In the genomic region with DNA sequence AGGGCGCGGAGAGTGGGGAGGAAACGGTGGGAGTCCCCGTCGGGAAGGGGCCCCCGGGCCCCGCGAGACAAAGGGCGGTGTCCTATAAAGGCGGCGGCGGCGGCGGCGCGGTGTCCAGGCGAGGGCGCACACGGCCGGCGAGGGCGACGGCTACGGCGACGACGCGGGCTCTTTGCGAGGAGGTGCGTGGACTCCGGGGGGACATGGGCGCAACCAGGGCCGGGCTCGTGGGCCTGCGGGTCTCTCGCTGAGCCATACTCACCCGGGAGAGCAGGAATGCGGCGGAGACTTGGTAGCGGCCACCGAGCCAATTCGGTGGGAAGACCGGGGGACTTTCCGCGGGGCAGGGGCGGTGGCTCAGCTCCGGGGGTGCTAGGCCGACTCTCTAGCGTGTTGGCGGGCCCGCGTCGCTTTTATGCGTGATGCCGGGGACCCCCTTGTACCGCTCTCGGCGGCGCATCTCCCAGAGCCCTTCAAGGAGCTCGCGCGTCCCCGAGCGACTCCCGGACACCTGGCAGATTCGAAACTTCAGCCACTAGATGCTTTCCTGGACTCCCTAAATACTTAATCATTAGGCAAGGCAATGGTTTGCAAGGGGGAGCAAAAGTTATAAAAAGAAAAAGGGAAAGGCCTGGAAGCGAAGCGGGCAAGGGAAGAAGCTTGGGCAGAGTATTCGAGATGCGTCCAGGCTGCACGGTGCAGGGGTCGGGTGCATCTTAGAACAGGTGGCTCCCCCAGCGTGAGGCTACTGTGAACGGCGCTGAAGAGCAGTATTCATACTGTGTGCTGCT, we compare ENCODE assay signal across 8 cellular contexts. TPM values are rescaled to one million over a fixed set of nuclear protein-coding genes. Genes with fewer than 3 reads are reported as not detected.
A peak's percentile ranks its signal among the peaks of the same experiment; 100 is the strongest.
DNase-seq lines count a peak whose midpoint lies in the region; ATAC-seq, FAIRE-seq and TF ChIP-seq lines count a peak whose summit lies in the region.

No MANE protein-coding gene starts in this region.

- peaks cover 34% of the 10 kb centered on the region for H3K27me3 Mint-ChIP-seq in activated CD4-positive, alpha-beta T cell treated with anti-CD3 and anti-CD28 coated beads, Interleukin-2, amount 10 ng/mL, durations not matched to agents 24 days and 14 days

- no peaks in the 10 kb centered on the region for H3K9me3 Mint-ChIP-seq in activated CD4-positive, alpha-beta T cell treated with anti-CD3 and anti-CD28 coated beads, Interleukin-2, amount 10 ng/mL, durations not matched to agents 24 days and 14 days

- ATAC-seq in HG02759 (IDR thresholded peaks at IDR 0.05; ENCODE audit: unreplicated experiment) (peak; percentile 76), HepG2 (peak; percentile 95)

- H3K36me3 ChIP-seq in HepG2 (replicated peaks in 1 of 2; ENCODE audit: control insufficient read depth in 1 of 2, insufficient read depth in 2 of 2, low read length in 2 of 2) = no peaks in the 10 kb centered on the region
- H3K36me3 ChIP-seq in thymus (ENCODE audit: control insufficient read depth, insufficient read depth) = no peaks in the 10 kb centered on the region

- H3K36me3 Mint-ChIP-seq in activated CD4-positive, alpha-beta T cell treated with anti-CD3 and anti-CD28 coated beads, Interleukin-2, amount 10 ng/mL, durations not matched to agents 24 days and 14 days (ENCODE audit: low read depth) = no peaks in the 10 kb centered on the region

- POLR2A ChIA-PET in HepG2 (lab: Yijun Ruan, JAX) = no interaction called here

- BruUV-seq in HepG2 (replicated peaks; lab: Mats Ljungman, UMichigan) = no TSS peak

- H3K79me2 ChIP-seq in HepG2 (ENCODE audit: insufficient read depth, low read length) = no peaks in the 10 kb centered on the region

- H3K27ac ChIP-seq in HepG2 (ENCODE audit: extremely low read length, insufficient read depth, low read length) (no peak overlapping the region), thymus (ENCODE audit: low read depth) (no peak overlapping the region)

- no peak for FAIRE-seq in HepG2 (lab: Jason Lieb, UNC)

- peak; percentile 61 for DNase-seq in activated CD4-positive, alpha-beta T cell treated with anti-CD3 and anti-CD28 coated beads, Interleukin-2, amount 10 ng/mL, durations not matched to agents 24 days and 14 days
- DNase-seq in activated CD4-positive, alpha-beta T cell treated with anti-CD3 and anti-CD28 coated beads, Interleukin-2, amount 50 U/mL, for 4 hours = no peak
- DNase-seq in NOMO-1 (lab: John Stamatoyannopoulos, UW; ENCODE audit: unreplicated experiment in 2 of 2) (peak; percentile 27 to 61), cerebellum (ENCODE audit: low spot score) (peak; percentile 12), HepG2 (ENCODE audit: low spot score) (no peak), A172 (ENCODE audit: low spot score) (no peak)

- TF ChIP-seq EP300 in HepG2 (IDR thresholded peaks at IDR 0.05; ENCODE audit: low read depth in 2 of 2, low read length in 2 of 2) = no peak
- TF ChIP-seq EP300 in HepG2 (CRISPR knock-in tag; IDR thresholded peaks at IDR 0.05; ENCODE audit: borderline replicate concordance) = no peak

- H4K20me1 ChIP-seq in HepG2 (ENCODE audit: insufficient read depth, low read length) = no peaks in the 10 kb centered on the region

- H3K4me3 Mint-ChIP-seq in activated CD4-positive, alpha-beta T cell treated with anti-CD3 and anti-CD28 coated beads, Interleukin-2, amount 10 ng/mL, durations not matched to agents 24 days and 14 days = peak overlapping the region; percentile 75

- H3K4me1 ChIP-seq in HepG2 (ENCODE audit: insufficient read depth, low read length) (peaks cover 16% of the 10 kb centered on the region), thymus (ENCODE audit: control insufficient read depth, insufficient read depth, low read length) (peaks cover 2% of the 10 kb centered on the region)

- H3K27me3 ChIP-seq in HepG2 (ENCODE audit: control insufficient read depth in 1 of 2, insufficient read depth in 2 of 2, low read length in 2 of 2) (peaks cover 6 to 22% of the 10 kb centered on the region in 2 experiments; a peak in 4 of 5 replicates), thymus (ENCODE audit: control insufficient read depth, insufficient read depth) (no peaks in the 10 kb centered on the region)

- H3K27ac Mint-ChIP-seq in activated CD4-positive, alpha-beta T cell treated with anti-CD3 and anti-CD28 coated beads, Interleukin-2, amount 10 ng/mL, durations not matched to agents 24 days and 14 days = no peak overlapping the region

- no peak for TF ChIP-seq POLR2A in HepG2 (IDR thresholded peaks at IDR 0.05; ENCODE audit: insufficient read depth in 1 of 2, low read depth in 2 of 2, low read length in 2 of 2)

- intact Hi-C loops in activated CD4-positive, alpha-beta T cell treated with anti-CD3 and anti-CD28 coated beads, Interleukin-2, amount 10 ng/mL, durations not matched to agents 24 days and 14 days (cut with micrococcal nuclease) = no loop called here
- intact Hi-C loops in HepG2 (cut with micrococcal nuclease; ENCODE audit: unreplicated experiment) = loop anchor here (1.0 to 2.0 kb wide), 2 partner anchors 38 to 62 kb away; partner anchors contain the start of gene TMEM38B

- no peak overlapping the region for H2AFZ ChIP-seq in HepG2 (ENCODE audit: low read length)

- H3K9me3 ChIP-seq in HepG2 (ENCODE audit: low read length) (no peaks in the 10 kb centered on the region), thymus (ENCODE audit: control insufficient read depth) (no peaks in the 10 kb centered on the region)

- TF ChIP-seq CTCF in HepG2 (CRISPR knock-in tag; IDR thresholded peaks at IDR 0.05) = peak; percentile 74

- peak overlapping the region; percentile 57 to 77 (median 64); a peak in 5 of 6 replicates for H3K4me3 ChIP-seq in HepG2 (replicated peaks in 1 of 3; ENCODE audit: insufficient read depth in 1 of 3, low read depth in 2 of 3, low read length in 3 of 3)
- H3K4me3 ChIP-seq in thymus (ENCODE audit: low read length) = peak overlapping the region; percentile 34

- CTCF ChIA-PET in HepG2 (lab: Yijun Ruan, JAX; ENCODE audit: low intra/inter-chr PET ratio, low total read pairs) = no interaction called here

- peak overlapping the region; percentile 94 for H3K4me2 ChIP-seq in HepG2 (ENCODE audit: low read depth, low read length)

- in situ Hi-C loops in HepG2 (cut with HindIII; ENCODE audit: extremely low pct_ligation_motif_present, low pct_unique_long_range_greater_than_20kb) = no loop called here

- H3K9ac ChIP-seq in HepG2 (ENCODE audit: insufficient read depth, low read depth, low read length) = no peak overlapping the region

- TF ChIP-seq RAD21 in HepG2 (CRISPR knock-in tag; IDR thresholded peaks at IDR 0.05) = peak; percentile 75

- whole genome bisulfite sequencing in HepG2 (ENCODE audit: low lambda C conversion rate) = 2% methylated on average over 37 of the region's 75 CpGs
- WGBS in thymus = under 1% methylated on average over 75 of the region's 75 CpGs

- peaks cover 11% of the 10 kb centered on the region for H3K4me1 Mint-ChIP-seq in activated CD4-positive, alpha-beta T cell treated with anti-CD3 and anti-CD28 coated beads, Interleukin-2, amount 10 ng/mL, durations not matched to agents 24 days and 14 days

RNA-seq across cellular contexts. Expression of gene TAL2, which starts 5.9 kb away (rescaled TPM):
- not detected in 2 replicates for total RNA-seq in activated CD4-positive, alpha-beta T cell treated with anti-CD3 and anti-CD28 coated beads, Interleukin-2, amount 10 ng/mL, durations not matched to agents 24 days and 14 days
- total RNA-seq in cerebellum (2.4 TPM), HepG2 (2016; rRNA removed; fragmentation: Illumina TruSeq; extraction: Trizol) (not detected in 2 replicates)
- not detected in 2 replicates for total RNA-seq in HepG2 (2016; cell fraction: cytosol; rRNA removed; fragmentation: Illumina TruSeq; extraction: Trizol; ENCODE audit: low read depth)
- total RNA-seq in HepG2 (2016; cell fraction: insoluble cytoplasmic fraction; rRNA removed; fragmentation: Illumina TruSeq; extraction: Trizol) = not detected in 2 replicates
- not detected in 2 replicates for total RNA-seq in HepG2 (2016; cell fraction: membrane; rRNA removed; fragmentation: Illumina TruSeq; extraction: Trizol)
- total RNA-seq in HepG2 (2016; cell fraction: nucleus; rRNA removed; fragmentation: Illumina TruSeq; extraction: Trizol) = not detected in 2 replicates
- polyA plus RNA-seq in HepG2 (2011; rRNA removed) (0.22 TPM in 1 of 2 replicates, not detected in the other), thymus (0.32 TPM)
- not detected in 2 replicates for polyA plus RNA-seq in HepG2 (2011; cell fraction: cytosol; rRNA removed)
- polyA plus RNA-seq in HepG2 (2011; cell fraction: nucleus; rRNA removed) = 0.26 TPM in 1 of 2 replicates, not detected in the other
- not detected in 2 replicates for polyA plus RNA-seq in HepG2 (2012)
- not detected in 2 replicates for polyA plus RNA-seq in HepG2 (2016; cell fraction: cytosol; fragmentation: Illumina TruSeq; extraction: Trizol; ENCODE audit: low read depth)
- not detected in 2 replicates for polyA plus RNA-seq in HepG2 (2016; cell fraction: insoluble cytoplasmic fraction; fragmentation: Illumina TruSeq; extraction: Trizol; ENCODE audit: low read depth)
- not detected in 2 replicates for polyA plus RNA-seq in HepG2 (2016; cell fraction: membrane; fragmentation: Illumina TruSeq; extraction: Trizol; ENCODE audit: low read depth)
- polyA plus RNA-seq in HepG2 (2016; cell fraction: nucleus; fragmentation: Illumina TruSeq; extraction: Trizol; ENCODE audit: insufficient read depth, low read depth) = not detected in 2 replicates
- not detected in 2 replicates for polyA minus RNA-seq in HepG2 (2011; rRNA and poly(A)+ RNA removed; ENCODE audit: low replicate concordance)
- not detected in 2 replicates for polyA minus RNA-seq in HepG2 (2011; cell fraction: cytosol; rRNA and poly(A)+ RNA removed)
- polyA minus RNA-seq in HepG2 (2011; cell fraction: nucleus; rRNA and poly(A)+ RNA removed) = not detected in 2 replicates
- not detected in 2 replicates for total RNA-seq in A172 (2014; rRNA removed; shearing (Covaris generic))

RNA-seq across cellular contexts. Expression of gene TMEM38B, which starts 38.0 kb away (rescaled TPM):
- 10.9 and 12.0 TPM in 2 replicates for total RNA-seq in activated CD4-positive, alpha-beta T cell treated with anti-CD3 and anti-CD28 coated beads, Interleukin-2, amount 10 ng/mL, durations not matched to agents 24 days and 14 days
- 19.3 TPM for total RNA-seq in cerebellum
- 26.0 and 32.4 TPM in 2 replicates for total RNA-seq in HepG2 (2016; rRNA removed; fragmentation: Illumina TruSeq; extraction: Trizol)
- total RNA-seq in HepG2 (2016; cell fraction: cytosol; rRNA removed; fragmentation: Illumina TruSeq; extraction: Trizol; ENCODE audit: low read depth) = 13.2 and 15.1 TPM in 2 replicates
- 21.7 and 29.4 TPM in 2 replicates for total RNA-seq in HepG2 (2016; cell fraction: insoluble cytoplasmic fraction; rRNA removed; fragmentation: Illumina TruSeq; extraction: Trizol)
- total RNA-seq in HepG2 (2016; cell fraction: membrane; rRNA removed; fragmentation: Illumina TruSeq; extraction: Trizol) = 16.9 and 17.8 TPM in 2 replicates
- total RNA-seq in HepG2 (2016; cell fraction: nucleus; rRNA removed; fragmentation: Illumina TruSeq; extraction: Trizol) = 23.7 and 24.3 TPM in 2 replicates
- polyA plus RNA-seq in HepG2 (2011; rRNA removed) = 12.4 and 13.4 TPM in 2 replicates
- 9.6 and 15.4 TPM in 2 replicates for polyA plus RNA-seq in HepG2 (2011; cell fraction: cytosol; rRNA removed)
- 3.9 and 6.1 TPM in 2 replicates for polyA plus RNA-seq in HepG2 (2011; cell fraction: nucleus; rRNA removed)
- 14.8 and 19.3 TPM in 2 replicates for polyA plus RNA-seq in HepG2 (2012)
- polyA plus RNA-seq in HepG2 (2016; cell fraction: cytosol; fragmentation: Illumina TruSeq; extraction: Trizol; ENCODE audit: low read depth) = 3.8 and 5.9 TPM in 2 replicates
- 15.6 and 16.4 TPM in 2 replicates for polyA plus RNA-seq in HepG2 (2016; cell fraction: insoluble cytoplasmic fraction; fragmentation: Illumina TruSeq; extraction: Trizol; ENCODE audit: low read depth)
- polyA plus RNA-seq in HepG2 (2016; cell fraction: membrane; fragmentation: Illumina TruSeq; extraction: Trizol; ENCODE audit: low read depth) = 8.4 and 9.8 TPM in 2 replicates
- polyA plus RNA-seq in HepG2 (2016; cell fraction: nucleus; fragmentation: Illumina TruSeq; extraction: Trizol; ENCODE audit: insufficient read depth, low read depth) = 26.7 and 29.8 TPM in 2 replicates
- polyA minus RNA-seq in HepG2 (2011; rRNA and poly(A)+ RNA removed; ENCODE audit: low replicate concordance) = 13.5 and 22.6 TPM in 2 replicates
- polyA minus RNA-seq in HepG2 (2011; cell fraction: cytosol; rRNA and poly(A)+ RNA removed) = 14.0 and 21.4 TPM in 2 replicates
- polyA minus RNA-seq in HepG2 (2011; cell fraction: nucleus; rRNA and poly(A)+ RNA removed) = 11.3 and 15.5 TPM in 2 replicates
- polyA plus RNA-seq in thymus = 6.3 TPM
- 32.5 and 50.0 TPM in 2 replicates for total RNA-seq in A172 (2014; rRNA removed; shearing (Covaris generic))

Comparison
In these comparisons a context has a peak if more than half of its experiments do, and no peak if none do; other contexts are left out.
1. DNase-seq: peak in activated CD4-positive, alpha-beta T cell treated with anti-CD3 and anti-CD28 coated beads, Interleukin-2, amount 10 ng/mL, durations not matched to agents 24 days and 14 days (single experiment), NOMO-1 (2 of 2) and cerebellum (single experiment); none in activated CD4-positive, alpha-beta T cell treated with anti-CD3 and anti-CD28 coated beads, Interleukin-2, amount 50 U/mL, for 4 hours (0 of 2), HepG2 (single experiment) and A172 (single experiment).